ENCODE assay signal across 13 cellular contexts in the genomic region with DNA sequence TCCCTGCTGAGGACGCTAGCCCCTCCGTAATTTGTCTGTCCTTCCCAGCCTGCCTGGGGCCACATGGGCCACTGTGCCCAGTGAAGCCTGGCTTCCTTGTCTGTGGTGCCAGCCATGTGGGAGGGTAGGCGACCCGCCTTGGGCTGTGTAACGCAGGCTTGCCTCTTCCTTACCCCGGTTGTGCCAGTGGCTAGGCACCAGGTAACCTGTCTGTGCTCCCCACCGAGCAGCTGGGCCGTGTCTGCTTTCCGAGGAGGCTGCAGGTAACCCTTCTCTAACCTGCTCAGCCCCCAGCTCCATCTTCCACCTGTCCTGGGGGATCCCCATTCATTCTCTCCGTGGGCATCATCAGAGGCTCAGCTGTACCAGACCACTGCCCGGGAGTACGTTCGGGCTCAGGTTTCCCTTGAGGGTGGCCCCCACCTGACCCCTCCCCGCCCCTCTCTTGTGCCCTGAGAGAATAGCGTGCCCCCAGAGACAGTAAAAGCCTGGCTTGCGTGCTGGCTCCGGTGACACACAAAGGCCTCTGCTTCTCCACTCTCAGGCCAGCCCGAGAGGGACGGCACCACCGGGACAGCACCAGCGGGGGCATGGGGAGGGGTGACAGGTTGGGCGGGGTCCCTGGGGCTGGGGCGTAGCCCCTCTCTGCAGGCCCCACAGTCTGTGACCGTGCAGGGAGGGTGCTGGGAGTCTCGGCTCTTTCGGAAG.
DNase-seq lines count a peak whose midpoint lies in the region; ATAC-seq and TF ChIP-seq lines count a peak whose summit lies in the region.
"Had no signal": no experiment of that assay in that cellular context is flagged by ENCODE, and none has a peak within 500 bp of the region (broad histone marks: within the 10 kb centered on the region; RNA-seq: fewer than 3 reads in every experiment).

No MANE protein-coding gene starts in this region.

- no peaks in the 10 kb centered on the region for H3K27me3 ChIP-seq in BE2C

- H3K36me3 ChIP-seq in BE2C = no peaks in the 10 kb centered on the region

- no peaks in the 10 kb centered on the region for H3K9me3 ChIP-seq in BE2C

- ATAC-seq in esophagus mucosa (no peak), HG02763 (IDR thresholded peaks at IDR 0.05; ENCODE audit: unreplicated experiment) (no peak)
- ATAC-seq: activated CD4-positive, CD25-positive, alpha-beta regulatory T cell treated with anti-CD3 and anti-CD28 coated beads, Interleukin-2, amount 50 U/mL, for 24 hours; effector memory CD8-positive, alpha-beta T cell had no signal

- no peak overlapping the region for H3K4me3 ChIP-seq in BE2C (ENCODE audit: low read depth, low read length)
- H3K4me3 ChIP-seq: SK-N-MC had no signal

- no peak for TF ChIP-seq CTCF in BE2C (IDR thresholded peaks at IDR 0.05; ENCODE audit: low read depth, low read length)

- H3K4me1 ChIP-seq in BE2C = no peaks in the 10 kb centered on the region

- intact Hi-C loops in posterior cingulate gyrus (cut with DNase I) = no loop called here

- DNase-seq in BE2C (peak; percentile 2), islet precursor cell (peak; percentile 37), posterior cingulate gyrus (peak in 9 of 10 donors; percentile 1 to 83 (median 13)), NCI-H1436 treated with DMSO at 0.1 percent for 48 hours (lab: John Stamatoyannopoulos, UW) (no peak), NCI-H1436 (lab: John Stamatoyannopoulos, UW) (no peak)
- DNase-seq in activated naive CD4-positive, alpha-beta T cell treated with anti-CD3 and anti-CD28 coated beads, Interleukin-2, amount 50 U/mL, for 16 hours = peak; percentile 5
- DNase-seq: effector memory CD8-positive, alpha-beta T cell; NCI-H1048; stimulated activated CD4-positive, alpha-beta T cell treated with anti-CD3 and anti-CD28 coated beads, Interleukin-4, amount 100 ng/mL, for 4 hours had no signal

Comparison
In these comparisons a context has a peak if more than half of its experiments do, and no peak if none do; other contexts are left out.
1. DNase-seq: peak in BE2C (single experiment), activated naive CD4-positive, alpha-beta T cell treated with anti-CD3 and anti-CD28 coated beads, Interleukin-2, amount 50 U/mL, for 16 hours (single experiment), islet precursor cell (single experiment) and posterior cingulate gyrus (9 of 10); none in NCI-H1436 treated with DMSO at 0.1 percent for 48 hours (single experiment) and NCI-H1436 (single experiment).